ENCODE assay signal across 8 cellular contexts in the genomic region with DNA sequence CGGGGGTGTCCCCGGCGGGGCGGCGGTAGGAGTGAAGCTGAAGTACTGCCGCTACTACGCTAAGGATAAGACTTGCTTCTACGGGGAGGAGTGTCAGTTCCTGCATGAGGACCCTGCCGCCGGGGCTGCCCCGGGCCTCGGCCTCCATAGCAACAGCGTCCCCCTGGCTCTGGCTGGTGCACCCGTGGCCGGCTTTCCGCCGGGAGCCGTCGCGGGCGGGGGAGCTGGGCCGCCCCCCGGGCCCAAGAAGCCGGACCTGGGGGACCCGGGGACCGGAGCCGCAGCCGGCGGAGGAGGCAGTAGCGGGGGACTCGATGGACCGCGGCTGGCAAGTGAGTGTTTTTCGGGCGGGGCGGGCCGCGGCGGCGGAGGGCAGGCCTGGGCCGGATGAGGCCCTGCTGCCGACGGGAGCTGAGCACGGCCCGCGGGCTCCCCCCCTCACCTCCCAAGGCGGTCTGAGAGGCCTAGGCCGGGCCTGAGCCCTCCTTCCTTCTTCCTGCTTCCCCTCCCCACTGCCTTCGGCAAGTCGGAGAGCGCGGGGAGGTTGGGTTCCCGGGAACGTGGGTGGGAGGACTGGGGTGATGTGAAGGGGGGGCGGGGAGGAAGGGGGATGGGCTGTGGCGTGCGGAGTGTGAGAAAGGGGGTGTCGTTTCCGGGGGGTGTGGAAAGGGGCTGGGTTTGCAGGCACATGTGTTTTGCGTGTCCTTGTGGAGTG. TPM values are rescaled to one million over a fixed set of nuclear protein-coding genes. Genes with fewer than 3 reads are reported as not detected.
DNase-seq lines count a peak whose midpoint lies in the region; ATAC-seq and TF ChIP-seq lines count a peak whose summit lies in the region.

No MANE protein-coding gene starts in this region.

- peak in 1 of 3 donors; percentile 43 for TF ChIP-seq POLR2A in spleen (IDR thresholded peaks at IDR 0.05)

- H3K4me3 ChIP-seq in cardiac fibroblast (replicated peaks in 1 of 2; ENCODE audit: low read depth in 2 of 2, low read length in 2 of 2) (peak overlapping the region; percentile 76 to 84), spleen (peak overlapping the region; percentile 69 to 99 (median 97))

- no peaks in the 10 kb centered on the region for H3K27me3 ChIP-seq in spleen (replicated peaks in 1 of 7)

- DNase-seq in NCI-H2171 (lab: John Stamatoyannopoulos, UW) = peak; percentile 22
- DNase-seq in activated CD4-positive, CD25-positive, alpha-beta regulatory T cell (lab: John Stamatoyannopoulos, UW) = peak; percentile 71 to 85 (median 81)
- DNase-seq in cardiac fibroblast (ENCODE audit: low read depth in 2 of 2) = peak; percentile 89 to 97
- DNase-seq in iris pigment epithelial cell (ENCODE audit: low read depth) = peak; percentile 93
- DNase-seq in spleen = peak; percentile 96

- ATAC-seq in GM18498 (IDR thresholded peaks at IDR 0.05; ENCODE audit: unreplicated experiment) = peak; percentile 44
- peak; percentile 40 for ATAC-seq in HG02763 (IDR thresholded peaks at IDR 0.05; ENCODE audit: unreplicated experiment)
- no peak for ATAC-seq in HG03097 (IDR thresholded peaks at IDR 0.05; ENCODE audit: low FRiP score, unreplicated experiment)

- H3K9me3 ChIP-seq in spleen = no peaks in the 10 kb centered on the region

- intact Hi-C loops in spleen (cut with DNase I; ENCODE audit: low total_unique reads) = no loop called here

- H3K27ac ChIP-seq in spleen = peak overlapping the region; percentile 94 to 100 (median 99)

- H3K4me1 ChIP-seq in spleen = peaks cover 31 to 66% (median 56%) of the 10 kb centered on the region in 6 donors

- TF ChIP-seq CTCF in cardiac fibroblast (IDR thresholded peaks at IDR 0.05; ENCODE audit: low read depth, low read length) (no peak), spleen (IDR thresholded peaks at IDR 0.05 in 8 of 11, conservative IDR thresholded peaks at IDR 0.05 in 3 of 11) (no peak)

- 0 to 1% (median 1%) methylated on average over 27 to 60 of the region's 60 CpGs for WGBS in spleen, 5 donors

- no peaks in the 10 kb centered on the region for H3K36me3 ChIP-seq in spleen

RNA-seq across cellular contexts. Expression of a gene that starts 0.6 kb away (rescaled TPM):
- 10 to 100 TPM; 56.5 to 85.8 (median 78.0) TPM for total RNA-seq in spleen
- polyA plus RNA-seq in spleen = 10 to 100 TPM; 18.4 to 30.2 (median 23.5) TPM

RNA-seq across cellular contexts. Expression of a gene that starts 38.5 kb away (rescaled TPM):
- 10 to 100 TPM in 1 of 7 donors, 1 to 10 TPM in 6; 2.4 to 10.1 (median 6.0) TPM for total RNA-seq in spleen
- 1 to 10 TPM; 1.0 to 2.1 (median 1.9) TPM for polyA plus RNA-seq in spleen

Comparison
In these comparisons a context has a peak if more than half of its experiments do, and no peak if none do; other contexts are left out.
1. DNase-seq: peak in every context shown above with its lines; median percentile 96 in spleen; 93 in cardiac fibroblast; 93 in iris pigment epithelial cell; 81 in activated CD4-positive, CD25-positive, alpha-beta regulatory T cell; 22 in NCI-H2171.